In the genomic region with DNA sequence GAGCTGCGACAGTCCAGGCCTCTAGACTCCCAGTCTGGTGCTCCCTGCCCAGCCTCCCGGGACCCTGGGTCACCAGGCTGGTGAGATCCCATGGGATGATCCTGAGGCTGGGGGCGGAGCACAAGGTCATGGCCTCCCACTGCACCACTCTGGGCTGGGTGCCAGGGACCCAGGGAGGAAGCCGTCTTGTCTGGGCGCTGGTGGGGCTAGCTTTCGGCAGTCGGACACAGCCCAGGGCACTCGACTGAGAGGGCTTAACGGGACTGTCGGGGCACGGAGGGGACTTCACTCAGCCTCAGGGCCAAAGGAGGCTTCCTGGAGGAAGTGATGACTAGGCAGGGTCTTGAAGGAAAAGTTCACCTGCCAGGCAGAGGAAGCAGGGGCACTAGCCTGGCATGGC, we compare ENCODE assay signal across 1 cellular context.
TF ChIP-seq lines count a peak whose summit lies in the region.

No MANE protein-coding gene starts in this region.

TF ChIP-seq in HepG2, 621 proteins besides CTCF, POLR2A, EP300 and RAD21:
- TF ChIP-seq ZNF263 (CRISPR knock-in tag; IDR thresholded peaks at IDR 0.05) (0 out of 2 replicates have a peak, but pooled peaks have one; percentile 35), AGO2 (optimal IDR thresholded peaks at IDR 0.05; ENCODE audit: low read depth, low read length) (peak; percentile 31), ZNF496 (CRISPR knock-in tag; IDR thresholded peaks at IDR 0.05; ENCODE audit: insufficient replicate concordance) (no peak)
